29 cellular contexts compared by ENCODE assay signal in the genomic region with DNA sequence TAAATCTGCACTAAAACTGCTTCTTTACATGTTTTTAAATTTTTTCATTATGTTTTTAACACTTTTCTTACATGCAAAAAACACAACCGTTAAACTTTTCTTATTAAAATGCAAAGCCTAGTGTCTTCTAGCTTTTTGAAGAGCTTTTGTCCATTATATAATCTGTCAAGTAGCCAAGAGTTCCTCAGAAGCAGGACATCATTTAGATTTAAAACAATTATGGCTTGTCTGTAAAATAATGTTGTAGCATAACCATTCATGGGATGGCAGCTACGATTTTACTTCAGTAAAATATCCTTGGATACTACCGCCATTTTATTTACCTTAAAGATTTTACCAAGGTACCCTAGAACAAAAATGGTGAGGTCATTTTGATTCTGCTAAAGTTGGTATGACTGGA. TPM values are rescaled to one million over a fixed set of nuclear protein-coding genes. Genes with fewer than 3 reads are reported as not detected.
"Had no signal": no experiment of that assay in that cellular context is flagged by ENCODE, and none has a peak within 500 bp of the region (broad histone marks: within the 10 kb centered on the region; RNA-seq: fewer than 3 reads in every experiment).

No MANE protein-coding gene starts in this region.

- H3K9me3 ChIP-seq: ascending aorta, body of pancreas, Peyer's patch, SJCRH30, SK-N-SH had no signal

- H3K4me2 ChIP-seq: SK-N-SH had no signal

- H3K27ac Mint-ChIP-seq: activated CD4-positive, alpha-beta T cell treated with anti-CD3 and anti-CD28 coated beads for 36 hours; activated CD8-positive, alpha-beta T cell treated with anti-CD3 and anti-CD28 coated beads for 36 hours; activated naive CD4-positive, alpha-beta T cell treated with anti-CD3 and anti-CD28 coated beads, Interleukin-2, amount 50 U/mL, for 24 hours; activated T-helper 1 cell treated with anti-CD3 and anti-CD28 coated beads, Interleukin-12 subunit alpha, Interleukin-12 subunit beta, Interleukin-2, Interleukin-4 antibody, amounts not matched to agents 30 ng/mL and 10 ng/mL and 1 ng/mL, durations not matched to agents 14 hours and 24 hours and 36 hours; IgD-negative memory B cell had no signal

- H3K27me3 ChIP-seq: ascending aorta, body of pancreas, Peyer's patch, SJCRH30 had no signal

- H3K4me3 Mint-ChIP-seq: activated CD4-positive, alpha-beta T cell treated with anti-CD3 and anti-CD28 coated beads for 36 hours; activated CD8-positive, alpha-beta T cell treated with anti-CD3 and anti-CD28 coated beads for 36 hours; activated naive CD4-positive, alpha-beta T cell treated with anti-CD3 and anti-CD28 coated beads, Interleukin-2, amount 50 U/mL, for 24 hours; activated T-helper 1 cell treated with anti-CD3 and anti-CD28 coated beads, Interleukin-12 subunit alpha, Interleukin-12 subunit beta, Interleukin-2, Interleukin-4 antibody, amounts not matched to agents 30 ng/mL and 10 ng/mL and 1 ng/mL, durations not matched to agents 14 hours and 24 hours and 36 hours; IgD-negative memory B cell had no signal

- H3K4me3 ChIP-seq: ascending aorta, body of pancreas, Peyer's patch, SJCRH30 had no signal

- ATAC-seq: activated CD4-positive, alpha-beta T cell treated with anti-CD3 and anti-CD28 coated beads for 36 hours; activated CD8-positive, alpha-beta T cell treated with anti-CD3 and anti-CD28 coated beads for 36 hours; body of pancreas had no signal

- H3K27me3 Mint-ChIP-seq: activated CD4-positive, alpha-beta T cell treated with anti-CD3 and anti-CD28 coated beads for 36 hours; activated CD8-positive, alpha-beta T cell treated with anti-CD3 and anti-CD28 coated beads for 36 hours; activated naive CD4-positive, alpha-beta T cell treated with anti-CD3 and anti-CD28 coated beads, Interleukin-2, amount 50 U/mL, for 24 hours; IgD-negative memory B cell had no signal

- H3K9ac ChIP-seq: SK-N-SH had no signal

- H3K36me3 ChIP-seq: Peyer's patch had no signal

- DNase-seq: activated CD4-positive, alpha-beta T cell treated with anti-CD3 and anti-CD28 coated beads for 36 hours; activated CD8-positive, alpha-beta memory T cell treated with anti-CD3 and anti-CD28 coated beads, Interleukin-2, amount 50 U/mL, for 48 hours; activated CD8-positive, alpha-beta T cell treated with anti-CD3 and anti-CD28 coated beads for 36 hours; activated effector memory CD4-positive, alpha-beta T cell treated with Interleukin-2 at 50 U/mL for 16 hours; activated naive CD4-positive, alpha-beta T cell; activated T-cell treated with anti-CD3 and anti-CD28 coated beads, Interleukin-2, amount 50 U/mL, for 1 hour; body of pancreas; KG1; NCI-H1092; NCI-H1417; NCI-H1930; NCI-H2107; NCI-H2171 treated with DMSO at 0.1 percent for 48 hours; NCI-H345; NCI-H510A treated with DMSO at 0.1 percent for 48 hours; NCI-H69; NK-92 treated with Interleukin-12 subunit alpha and Interleukin-12 subunit beta, amount 100 ng/mL, for 24 hours; Peyer's patch; Right ventricle myocardium superior; SJCRH30; SK-N-SH; T-helper 1 cell; WERI-Rb-1 had no signal

- H3K4me1 ChIP-seq: ascending aorta, body of pancreas, Peyer's patch, SJCRH30 had no signal

- H3K27ac ChIP-seq: ascending aorta, body of pancreas, Peyer's patch, RWPE1, SJCRH30, WERI-Rb-1 had no signal

- H3K9me3 Mint-ChIP-seq: activated CD8-positive, alpha-beta T cell treated with anti-CD3 and anti-CD28 coated beads for 36 hours; activated naive CD4-positive, alpha-beta T cell treated with anti-CD3 and anti-CD28 coated beads, Interleukin-2, amount 50 U/mL, for 24 hours; activated T-helper 1 cell treated with anti-CD3 and anti-CD28 coated beads, Interleukin-12 subunit alpha, Interleukin-12 subunit beta, Interleukin-2, Interleukin-4 antibody, amounts not matched to agents 30 ng/mL and 10 ng/mL and 1 ng/mL, durations not matched to agents 14 hours and 24 hours and 36 hours; IgD-negative memory B cell had no signal

RNA-seq across cellular contexts. Expression of a gene that starts 2.8 kb away (rescaled TPM):
- total RNA-seq: ascending aorta, bronchial epithelial cell, Peyer's patch, Right ventricle myocardium superior, SJCRH30 had no signal
- polyA plus RNA-seq: IgD-negative memory B cell had no signal

RNA-seq across cellular contexts. Expression of a gene that starts 19.6 kb away (rescaled TPM):
- total RNA-seq: bronchial epithelial cell, SJCRH30 had no signal

RNA-seq across cellular contexts. Expression of a gene that starts 27.2 kb away (rescaled TPM):
- total RNA-seq: bronchial epithelial cell had no signal
